ENCODE assay signal across 1 cellular context in the genomic region with DNA sequence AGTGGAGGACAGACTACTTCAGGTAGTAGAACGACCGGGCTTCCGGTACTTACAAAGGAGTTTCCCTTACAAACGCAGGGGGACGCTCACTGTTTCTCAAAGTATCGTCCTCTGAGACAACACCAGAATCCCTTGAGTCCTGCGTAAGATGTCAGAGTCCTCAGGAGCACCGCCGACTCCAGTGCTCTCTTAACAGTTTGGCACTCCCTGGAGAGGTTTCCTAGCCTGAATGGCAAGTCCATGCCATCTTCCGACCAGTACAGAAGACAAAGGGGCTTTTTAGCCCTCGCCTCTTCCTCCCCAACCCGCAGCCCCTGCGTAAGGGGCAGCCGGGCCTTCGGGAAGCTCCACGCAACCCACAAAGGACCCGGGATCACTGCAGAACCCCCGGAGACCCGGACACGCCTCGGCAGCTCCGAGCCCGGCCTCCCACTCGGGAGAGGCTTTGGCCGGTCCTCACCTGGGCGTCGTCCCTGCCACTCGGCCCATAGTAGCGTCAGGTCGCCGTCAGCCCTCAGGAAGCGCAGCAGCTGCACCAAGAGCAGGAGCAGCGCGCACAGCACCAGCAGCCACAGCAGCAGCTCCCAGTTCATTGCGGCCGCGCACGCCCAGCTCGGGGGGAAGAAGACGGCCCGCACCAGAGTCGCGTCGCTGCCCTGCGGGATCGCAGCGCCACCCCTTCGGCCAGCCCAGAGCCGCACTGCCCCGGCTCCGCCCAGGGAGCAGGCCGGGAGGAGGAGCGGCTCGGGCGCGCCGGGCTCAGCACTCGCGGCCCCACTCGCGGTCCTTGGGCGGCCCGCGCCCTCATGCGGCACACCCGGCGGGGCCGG.
TF ChIP-seq lines count a peak whose summit lies in the region.

A gene with protein sequence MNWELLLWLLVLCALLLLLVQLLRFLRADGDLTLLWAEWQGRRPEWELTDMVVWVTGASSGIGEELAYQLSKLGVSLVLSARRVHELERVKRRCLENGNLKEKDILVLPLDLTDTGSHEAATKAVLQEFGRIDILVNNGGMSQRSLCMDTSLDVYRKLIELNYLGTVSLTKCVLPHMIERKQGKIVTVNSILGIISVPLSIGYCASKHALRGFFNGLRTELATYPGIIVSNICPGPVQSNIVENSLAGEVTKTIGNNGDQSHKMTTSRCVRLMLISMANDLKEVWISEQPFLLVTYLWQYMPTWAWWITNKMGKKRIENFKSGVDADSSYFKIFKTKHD (minus strand): TSS at position 682 of the 830 bp plus-strand sequence. CDS start 89 bp downstream, at position 593.

TF ChIP-seq in HepG2, 621 proteins besides CTCF, POLR2A, EP300 and RAD21 (continued from another document and continues in another):
- TF ChIP-seq, protein P1, sequence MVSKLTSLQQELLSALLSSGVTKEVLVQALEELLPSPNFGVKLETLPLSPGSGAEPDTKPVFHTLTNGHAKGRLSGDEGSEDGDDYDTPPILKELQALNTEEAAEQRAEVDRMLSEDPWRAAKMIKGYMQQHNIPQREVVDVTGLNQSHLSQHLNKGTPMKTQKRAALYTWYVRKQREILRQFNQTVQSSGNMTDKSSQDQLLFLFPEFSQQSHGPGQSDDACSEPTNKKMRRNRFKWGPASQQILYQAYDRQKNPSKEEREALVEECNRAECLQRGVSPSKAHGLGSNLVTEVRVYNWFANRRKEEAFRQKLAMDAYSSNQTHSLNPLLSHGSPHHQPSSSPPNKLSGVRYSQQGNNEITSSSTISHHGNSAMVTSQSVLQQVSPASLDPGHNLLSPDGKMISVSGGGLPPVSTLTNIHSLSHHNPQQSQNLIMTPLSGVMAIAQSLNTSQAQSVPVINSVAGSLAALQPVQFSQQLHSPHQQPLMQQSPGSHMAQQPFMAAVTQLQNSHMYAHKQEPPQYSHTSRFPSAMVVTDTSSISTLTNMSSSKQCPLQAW (CRISPR knock-in tag; IDR thresholded peaks at IDR 0.05): 0 out of 2 replicates have a peak, but pooled peaks have one; percentile 55
- TF ChIP-seq, protein P2, sequence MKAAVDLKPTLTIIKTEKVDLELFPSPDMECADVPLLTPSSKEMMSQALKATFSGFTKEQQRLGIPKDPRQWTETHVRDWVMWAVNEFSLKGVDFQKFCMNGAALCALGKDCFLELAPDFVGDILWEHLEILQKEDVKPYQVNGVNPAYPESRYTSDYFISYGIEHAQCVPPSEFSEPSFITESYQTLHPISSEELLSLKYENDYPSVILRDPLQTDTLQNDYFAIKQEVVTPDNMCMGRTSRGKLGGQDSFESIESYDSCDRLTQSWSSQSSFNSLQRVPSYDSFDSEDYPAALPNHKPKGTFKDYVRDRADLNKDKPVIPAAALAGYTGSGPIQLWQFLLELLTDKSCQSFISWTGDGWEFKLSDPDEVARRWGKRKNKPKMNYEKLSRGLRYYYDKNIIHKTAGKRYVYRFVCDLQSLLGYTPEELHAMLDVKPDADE (CRISPR knock-in tag; IDR thresholded peaks at IDR 0.05): no peak
- TF ChIP-seq, protein P3, sequence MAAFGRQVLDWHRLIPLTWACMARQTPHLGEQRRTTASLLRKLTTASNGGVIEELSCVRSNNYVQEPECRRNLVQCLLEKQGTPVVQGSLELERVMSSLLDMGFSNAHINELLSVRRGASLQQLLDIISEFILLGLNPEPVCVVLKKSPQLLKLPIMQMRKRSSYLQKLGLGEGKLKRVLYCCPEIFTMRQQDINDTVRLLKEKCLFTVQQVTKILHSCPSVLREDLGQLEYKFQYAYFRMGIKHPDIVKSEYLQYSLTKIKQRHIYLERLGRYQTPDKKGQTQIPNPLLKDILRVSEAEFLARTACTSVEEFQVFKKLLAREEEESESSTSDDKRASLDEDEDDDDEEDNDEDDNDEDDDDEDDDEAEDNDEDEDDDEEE (CRISPR knock-in tag; IDR thresholded peaks at IDR 0.05): peak; percentile 84
- TF ChIP-seq PHF8 (CRISPR knock-in tag; IDR thresholded peaks at IDR 0.05): peak; percentile 92
- TF ChIP-seq ARNT2 (CRISPR knock-in tag; IDR thresholded peaks at IDR 0.05; ENCODE audit: low read depth): peak; percentile 81
- no peak for TF ChIP-seq NFKBIZ (CRISPR knock-in tag; IDR thresholded peaks at IDR 0.05)
- peak; percentile 40; the same call in 1 of the 2 replicates for TF ChIP-seq RXRA (CRISPR knock-in tag; IDR thresholded peaks at IDR 0.05)
- peak; percentile 39 for TF ChIP-seq ISL2 (CRISPR knock-in tag; IDR thresholded peaks at IDR 0.05)
- no peak for TF ChIP-seq ZNF101 (CRISPR knock-in tag; IDR thresholded peaks at IDR 0.05; ENCODE audit: borderline replicate concordance, low read depth)
- TF ChIP-seq TSC22D2 (CRISPR knock-in tag; IDR thresholded peaks at IDR 0.05; ENCODE audit: borderline replicate concordance): no peak
- TF ChIP-seq ATF7 (IDR thresholded peaks at IDR 0.05): no peak
- TF ChIP-seq ATF7 (CRISPR knock-in tag; IDR thresholded peaks at IDR 0.05): no peak
- TF ChIP-seq ZBTB7B (CRISPR knock-in tag; IDR thresholded peaks at IDR 0.05): peak; percentile 52; the same call in 1 of the 2 replicates
- peak; percentile 60; the same call in 1 of the 2 replicates for TF ChIP-seq ATF7-NPFF (CRISPR knock-in tag; IDR thresholded peaks at IDR 0.05; ENCODE audit: low read depth)
- TF ChIP-seq SP4 (CRISPR knock-in tag; IDR thresholded peaks at IDR 0.05): no peak; the same call in 1 of the 2 replicates
- peak; percentile 76 for TF ChIP-seq SRY (CRISPR knock-in tag; IDR thresholded peaks at IDR 0.05)
- TF ChIP-seq ZNF564 (CRISPR knock-in tag; IDR thresholded peaks at IDR 0.05): peak; percentile 40; the same call in 1 of the 2 replicates
- TF ChIP-seq ZKSCAN8 (CRISPR knock-in tag; IDR thresholded peaks at IDR 0.05; ENCODE audit: borderline replicate concordance): no peak
- no peak for TF ChIP-seq ZSCAN30 (CRISPR knock-in tag; IDR thresholded peaks at IDR 0.05)
- peak; percentile 47; the same call in 1 of the 2 replicates for TF ChIP-seq NRL (CRISPR knock-in tag; IDR thresholded peaks at IDR 0.05; ENCODE audit: borderline replicate concordance)
- TF ChIP-seq NAIF1 (CRISPR knock-in tag; IDR thresholded peaks at IDR 0.05; ENCODE audit: borderline replicate concordance): 0 out of 2 replicates have a peak, but pooled peaks have one; percentile 24
- no peak for TF ChIP-seq FOXP1 (IDR thresholded peaks at IDR 0.05)
- TF ChIP-seq FOXP1 (CRISPR knock-in tag; IDR thresholded peaks at IDR 0.05): no peak
- no peak for TF ChIP-seq ZNF367 (CRISPR knock-in tag; IDR thresholded peaks at IDR 0.05; ENCODE audit: borderline replicate concordance)
- TF ChIP-seq, protein P4, sequence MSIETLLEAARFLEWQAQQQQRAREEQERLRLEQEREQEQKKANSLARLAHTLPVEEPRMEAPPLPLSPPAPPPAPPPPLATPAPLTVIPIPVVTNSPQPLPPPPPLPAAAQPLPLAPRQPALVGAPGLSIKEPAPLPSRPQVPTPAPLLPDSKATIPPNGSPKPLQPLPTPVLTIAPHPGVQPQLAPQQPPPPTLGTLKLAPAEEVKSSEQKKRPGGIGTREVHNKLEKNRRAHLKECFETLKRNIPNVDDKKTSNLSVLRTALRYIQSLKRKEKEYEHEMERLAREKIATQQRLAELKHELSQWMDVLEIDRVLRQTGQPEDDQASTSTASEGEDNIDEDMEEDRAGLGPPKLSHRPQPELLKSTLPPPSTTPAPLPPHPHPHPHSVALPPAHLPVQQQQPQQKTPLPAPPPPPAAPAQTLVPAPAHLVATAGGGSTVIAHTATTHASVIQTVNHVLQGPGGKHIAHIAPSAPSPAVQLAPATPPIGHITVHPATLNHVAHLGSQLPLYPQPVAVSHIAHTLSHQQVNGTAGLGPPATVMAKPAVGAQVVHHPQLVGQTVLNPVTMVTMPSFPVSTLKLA (IDR thresholded peaks at IDR 0.05): no peak
- no peak for TF ChIP-seq PRPF4 (IDR thresholded peaks at IDR 0.05; ENCODE audit: low read depth, low read length, poor library complexity, severe bottlenecking)
- TF ChIP-seq TCF12 (IDR thresholded peaks at IDR 0.05): no peak
- TF ChIP-seq TCF12 (CRISPR knock-in tag; IDR thresholded peaks at IDR 0.05): peak; percentile 69; the same call in 1 of the 2 replicates
- TF ChIP-seq, protein P5, sequence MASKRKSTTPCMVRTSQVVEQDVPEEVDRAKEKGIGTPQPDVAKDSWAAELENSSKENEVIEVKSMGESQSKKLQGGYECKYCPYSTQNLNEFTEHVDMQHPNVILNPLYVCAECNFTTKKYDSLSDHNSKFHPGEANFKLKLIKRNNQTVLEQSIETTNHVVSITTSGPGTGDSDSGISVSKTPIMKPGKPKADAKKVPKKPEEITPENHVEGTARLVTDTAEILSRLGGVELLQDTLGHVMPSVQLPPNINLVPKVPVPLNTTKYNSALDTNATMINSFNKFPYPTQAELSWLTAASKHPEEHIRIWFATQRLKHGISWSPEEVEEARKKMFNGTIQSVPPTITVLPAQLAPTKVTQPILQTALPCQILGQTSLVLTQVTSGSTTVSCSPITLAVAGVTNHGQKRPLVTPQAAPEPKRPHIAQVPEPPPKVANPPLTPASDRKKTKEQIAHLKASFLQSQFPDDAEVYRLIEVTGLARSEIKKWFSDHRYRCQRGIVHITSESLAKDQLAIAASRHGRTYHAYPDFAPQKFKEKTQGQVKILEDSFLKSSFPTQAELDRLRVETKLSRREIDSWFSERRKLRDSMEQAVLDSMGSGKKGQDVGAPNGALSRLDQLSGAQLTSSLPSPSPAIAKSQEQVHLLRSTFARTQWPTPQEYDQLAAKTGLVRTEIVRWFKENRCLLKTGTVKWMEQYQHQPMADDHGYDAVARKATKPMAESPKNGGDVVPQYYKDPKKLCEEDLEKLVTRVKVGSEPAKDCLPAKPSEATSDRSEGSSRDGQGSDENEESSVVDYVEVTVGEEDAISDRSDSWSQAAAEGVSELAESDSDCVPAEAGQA (IDR thresholded peaks at IDR 0.05; ENCODE audit: low read depth): no peak
- TF ChIP-seq, protein P5 (CRISPR knock-in tag; IDR thresholded peaks at IDR 0.05; ENCODE audit: borderline replicate concordance): no peak
- no peak for TF ChIP-seq MIER3 (CRISPR knock-in tag; IDR thresholded peaks at IDR 0.05; ENCODE audit: borderline replicate concordance)
- peak; percentile 26; the same call in 1 of the 2 replicates for TF ChIP-seq MEIS2 (CRISPR knock-in tag; IDR thresholded peaks at IDR 0.05)
- TF ChIP-seq GATA4 (IDR thresholded peaks at IDR 0.05; ENCODE audit: borderline replicate concordance, low read depth): 0 out of 2 replicates have a peak, but pooled peaks have one; percentile 31
- peak; percentile 92 for TF ChIP-seq HNRNPLL (IDR thresholded peaks at IDR 0.05; ENCODE audit: low read depth, low read length, poor library complexity, severe bottlenecking)
- TF ChIP-seq ZNF17 (CRISPR knock-in tag; IDR thresholded peaks at IDR 0.05): no peak
- peak; percentile 55 for TF ChIP-seq MED1 (CRISPR knock-in tag; IDR thresholded peaks at IDR 0.05)
- TF ChIP-seq BORCS8-MEF2B (CRISPR knock-in tag; IDR thresholded peaks at IDR 0.05): peak; percentile 58; the same call in 1 of the 2 replicates
- TF ChIP-seq MYC (CRISPR knock-in tag; IDR thresholded peaks at IDR 0.05; ENCODE audit: borderline replicate concordance): peak; percentile 78; the same call in 1 of the 2 replicates
- no peak for TF ChIP-seq ZNF326 (CRISPR knock-in tag; IDR thresholded peaks at IDR 0.05; ENCODE audit: borderline replicate concordance)
- TF ChIP-seq RELA (CRISPR knock-in tag; IDR thresholded peaks at IDR 0.05): no peak; the same call in 1 of the 2 replicates
- TF ChIP-seq, protein P6, sequence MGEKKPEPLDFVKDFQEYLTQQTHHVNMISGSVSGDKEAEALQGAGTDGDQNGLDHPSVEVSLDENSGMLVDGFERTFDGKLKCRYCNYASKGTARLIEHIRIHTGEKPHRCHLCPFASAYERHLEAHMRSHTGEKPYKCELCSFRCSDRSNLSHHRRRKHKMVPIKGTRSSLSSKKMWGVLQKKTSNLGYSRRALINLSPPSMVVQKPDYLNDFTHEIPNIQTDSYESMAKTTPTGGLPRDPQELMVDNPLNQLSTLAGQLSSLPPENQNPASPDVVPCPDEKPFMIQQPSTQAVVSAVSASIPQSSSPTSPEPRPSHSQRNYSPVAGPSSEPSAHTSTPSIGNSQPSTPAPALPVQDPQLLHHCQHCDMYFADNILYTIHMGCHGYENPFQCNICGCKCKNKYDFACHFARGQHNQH (CRISPR knock-in tag; IDR thresholded peaks at IDR 0.05): peak; percentile 59
- TF ChIP-seq ZSCAN21 (CRISPR knock-in tag; IDR thresholded peaks at IDR 0.05; ENCODE audit: borderline replicate concordance): peak; percentile 79; the same call in 1 of the 2 replicates
- TF ChIP-seq ZFP36L1 (CRISPR knock-in tag; IDR thresholded peaks at IDR 0.05): no peak
- TF ChIP-seq JUN (CRISPR knock-in tag; IDR thresholded peaks at IDR 0.05): peak; percentile 55
- peak; percentile 61 for TF ChIP-seq HOXA3 (CRISPR knock-in tag; IDR thresholded peaks at IDR 0.05)
- peak; percentile 57; the same call in 1 of the 2 replicates for TF ChIP-seq BRCA1 (CRISPR knock-in tag; IDR thresholded peaks at IDR 0.05)
- peak; percentile 79; the same call in 1 of the 2 replicates for TF ChIP-seq ZNF547 (CRISPR knock-in tag; IDR thresholded peaks at IDR 0.05)
- peak; percentile 57 for TF ChIP-seq POLR2AphosphoS5 (IDR thresholded peaks at IDR 0.05; ENCODE audit: low read depth, low read length)
- TF ChIP-seq, protein P7, sequence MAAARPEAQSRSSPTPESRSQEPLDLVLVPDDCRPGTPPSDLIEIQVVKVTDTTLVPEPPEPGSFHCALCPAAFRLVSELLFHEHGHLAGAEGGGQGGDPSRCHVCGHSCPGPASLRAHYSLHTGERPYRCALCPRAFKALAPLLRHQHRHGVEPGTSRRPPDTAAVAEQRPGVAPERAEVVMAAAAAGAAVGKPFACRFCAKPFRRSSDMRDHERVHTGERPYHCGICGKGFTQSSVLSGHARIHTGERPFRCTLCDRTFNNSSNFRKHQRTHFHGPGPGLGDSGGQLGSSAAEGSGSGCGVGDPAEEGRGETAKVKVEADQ (CRISPR knock-in tag; IDR thresholded peaks at IDR 0.05; ENCODE audit: borderline replicate concordance): peak; percentile 95; the same call in 1 of the 2 replicates
